Comparison of ENCODE assay signal across 19 cellular contexts in the genomic region with DNA sequence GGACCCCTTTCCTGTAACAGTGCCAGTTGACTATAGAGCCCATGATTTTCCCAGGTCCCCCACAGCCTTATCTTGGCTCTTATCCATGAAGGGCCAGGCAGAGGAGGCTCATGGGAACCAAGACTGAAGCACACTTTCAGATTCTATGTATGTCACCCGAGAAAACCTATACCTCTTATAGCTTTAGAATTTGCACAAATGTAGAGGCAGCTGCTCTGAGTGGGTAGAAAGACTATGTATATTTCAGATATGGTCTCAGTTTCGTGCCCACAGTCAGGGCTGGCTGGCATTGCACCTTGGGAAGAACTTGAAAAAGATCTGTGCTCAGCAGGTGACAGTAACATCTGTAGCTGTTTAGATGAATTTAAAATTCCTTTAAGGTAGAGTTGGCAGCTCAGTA. TPM values are rescaled to one million over a fixed set of nuclear protein-coding genes. Genes with fewer than 3 reads are reported as not detected.
DNase-seq lines count a peak whose midpoint lies in the region; ATAC-seq and TF ChIP-seq lines count a peak whose summit lies in the region.
"Had no signal": no experiment of that assay in that cellular context is flagged by ENCODE, and none has a peak within 500 bp of the region (broad histone marks: within the 10 kb centered on the region; RNA-seq: fewer than 3 reads in every experiment).

No MANE protein-coding gene starts in this region.

- H3K36me3 ChIP-seq in breast epithelium = no peaks in the 10 kb centered on the region
- no peaks in the 10 kb centered on the region for H3K36me3 ChIP-seq in thoracic aorta
- no peaks in the 10 kb centered on the region for H3K36me3 ChIP-seq in gastroesophageal sphincter
- H3K36me3 ChIP-seq: transverse colon had no signal

- no peaks in the 10 kb centered on the region for H3K9me3 Mint-ChIP-seq in MCF 10A (ENCODE audit: unreplicated experiment)
- H3K9me3 Mint-ChIP-seq: activated T-helper 17 cell treated with anti-CD3 and anti-CD28 coated beads, Interleukin-2, amount 50 U/mL, for 72 hours; stimulated activated effector memory CD8-positive, alpha-beta T cell treated with anti-CD3 and anti-CD28 coated beads, Interleukin-12 subunit alpha, Interleukin-12 subunit beta, amount 100 ng/mL, for 72 hours had no signal

- no peak for TF ChIP-seq EP300 in gastroesophageal sphincter (IDR thresholded peaks at IDR 0.05)

- no peak overlapping the region for H3K4me3 Mint-ChIP-seq in MCF 10A (ENCODE audit: unreplicated experiment)
- H3K4me3 Mint-ChIP-seq: activated T-helper 17 cell treated with anti-CD3 and anti-CD28 coated beads, Interleukin-2, amount 50 U/mL, for 72 hours; CD4-positive, CD25-positive, alpha-beta regulatory T cell; stimulated activated effector memory CD8-positive, alpha-beta T cell treated with anti-CD3 and anti-CD28 coated beads, Interleukin-12 subunit alpha, Interleukin-12 subunit beta, amount 100 ng/mL, for 72 hours had no signal

- H3K4me1 Mint-ChIP-seq in MCF 10A (ENCODE audit: insufficient read depth, unreplicated experiment) = peaks cover 6% of the 10 kb centered on the region
- H3K4me1 Mint-ChIP-seq: activated T-helper 17 cell treated with anti-CD3 and anti-CD28 coated beads, Interleukin-2, amount 50 U/mL, for 72 hours; CD4-positive, CD25-positive, alpha-beta regulatory T cell; stimulated activated effector memory CD8-positive, alpha-beta T cell treated with anti-CD3 and anti-CD28 coated beads, Interleukin-12 subunit alpha, Interleukin-12 subunit beta, amount 100 ng/mL, for 72 hours had no signal

- H3K27me3 Mint-ChIP-seq in MCF 10A (ENCODE audit: insufficient read depth, unreplicated experiment) = no peaks in the 10 kb centered on the region

- H3K4me3 ChIP-seq in breast epithelium (no peak overlapping the region), thoracic aorta (peak overlapping the region; percentile 27), gastroesophageal sphincter (no peak overlapping the region)
- H3K4me3 ChIP-seq: skin epidermis, transverse colon had no signal

- intact Hi-C loops in MCF 10A (cut with micrococcal nuclease) = no loop called here
- intact Hi-C loops in breast epithelium (cut with DNase I; ENCODE audit: low total_unique reads) = no loop called here

- no peaks in the 10 kb centered on the region for H3K36me3 Mint-ChIP-seq in MCF 10A (ENCODE audit: insufficient read depth, unreplicated experiment)
- H3K36me3 Mint-ChIP-seq: CD4-positive, CD25-positive, alpha-beta regulatory T cell; stimulated activated effector memory CD8-positive, alpha-beta T cell treated with anti-CD3 and anti-CD28 coated beads, Interleukin-12 subunit alpha, Interleukin-12 subunit beta, amount 100 ng/mL, for 72 hours had no signal

- H3K27me3 ChIP-seq in breast epithelium (no peaks in the 10 kb centered on the region), thoracic aorta (replicated peaks; ENCODE audit: insufficient read depth) (no peaks in the 10 kb centered on the region), gastroesophageal sphincter (no peaks in the 10 kb centered on the region)
- H3K27me3 ChIP-seq: transverse colon had no signal

- no TSS peak for BruUV-seq in MCF 10A (replicated peaks; lab: Mats Ljungman, UMichigan)

- no peaks in the 10 kb centered on the region for H3K9me3 ChIP-seq in breast epithelium
- no peaks in the 10 kb centered on the region for H3K9me3 ChIP-seq in thoracic aorta
- no peaks in the 10 kb centered on the region for H3K9me3 ChIP-seq in gastroesophageal sphincter
- H3K9me3 ChIP-seq: transverse colon had no signal

- TF ChIP-seq POLR2A in breast epithelium (IDR thresholded peaks at IDR 0.05) = no peak
- TF ChIP-seq POLR2A in gastroesophageal sphincter (IDR thresholded peaks at IDR 0.05) = no peak

- H3K4me1 ChIP-seq in breast epithelium (no peaks in the 10 kb centered on the region), thoracic aorta (ENCODE audit: control insufficient read depth in 1 of 2, low read depth in 2 of 2) (peaks cover 0 to 7% of the 10 kb centered on the region in 2 donors), gastroesophageal sphincter (no peaks in the 10 kb centered on the region)

- no peak for DNase-seq in MCF 10A (ENCODE audit: unreplicated experiment)
- no peak for DNase-seq in breast epithelium (ENCODE audit: low spot score in 2 of 2)
- DNase-seq in thoracic aorta (ENCODE audit: low spot score) = no peak
- DNase-seq in activated naive CD4-positive, alpha-beta T cell (lab: John Stamatoyannopoulos, UW) = no peak
- DNase-seq in Kasumi-1 (lab: John Stamatoyannopoulos, UW) = no peak
- DNase-seq: 8988T; CD4-positive, CD25-positive, alpha-beta regulatory T cell; DND-41; foreskin fibroblast; NCI-H1092 treated with DMSO at 0.1 percent for 48 hours; NCI-H748 treated with DMSO at 0.1 percent for 48 hours; transverse colon had no signal

- H3K27ac ChIP-seq in breast epithelium (no peak overlapping the region), thoracic aorta (no peak overlapping the region), gastroesophageal sphincter (no peak overlapping the region)
- H3K27ac ChIP-seq: parathyroid adenoma, skin epidermis had no signal

- peak overlapping the region; percentile 3 for H3K27ac Mint-ChIP-seq in MCF 10A (ENCODE audit: low read depth, unreplicated experiment)
- H3K27ac Mint-ChIP-seq: activated T-helper 17 cell treated with anti-CD3 and anti-CD28 coated beads, Interleukin-2, amount 50 U/mL, for 72 hours; CD4-positive, CD25-positive, alpha-beta regulatory T cell; stimulated activated effector memory CD8-positive, alpha-beta T cell treated with anti-CD3 and anti-CD28 coated beads, Interleukin-12 subunit alpha, Interleukin-12 subunit beta, amount 100 ng/mL, for 72 hours had no signal

- TF ChIP-seq CTCF in MCF 10A (IDR thresholded peaks at IDR 0.05; ENCODE audit: unreplicated experiment) (no peak), breast epithelium (IDR thresholded peaks at IDR 0.05) (no peak), thoracic aorta (IDR thresholded peaks at IDR 0.05) (no peak), gastroesophageal sphincter (IDR thresholded peaks at IDR 0.05) (no peak)

- 100% methylated on average over 1 of the region's 2 CpGs; no CpG with 5 or more reads in 1 of the 2 donors for WGBS in gastroesophageal sphincter (ENCODE audit: low coverage in 1 of 2), 2 donors

- CTCF ChIA-PET in MCF 10A (lab: Yijun Ruan, JAX) = interaction anchor here (0.5 to 1.2 kb wide), 2 partner anchors 313 to 634 kb away, joined by 3 to 5 read pairs; no protein-coding TSS in a partner anchor

- ATAC-seq in HG02759 (IDR thresholded peaks at IDR 0.05; ENCODE audit: unreplicated experiment) (peak; percentile 57), HG03442 (IDR thresholded peaks at IDR 0.05; ENCODE audit: unreplicated experiment) (peak; percentile 62), thoracic aorta (ENCODE audit: insufficient number of reproducible peaks, low FRiP score, low read depth) (no peak), gastroesophageal sphincter (no peak)
- ATAC-seq: activated T-helper 17 cell treated with anti-CD3 and anti-CD28 coated beads, Interleukin-2, amount 50 U/mL, for 72 hours; stimulated activated effector memory CD8-positive, alpha-beta T cell treated with anti-CD3 and anti-CD28 coated beads, Interleukin-12 subunit alpha, Interleukin-12 subunit beta, amount 100 ng/mL, for 72 hours had no signal

- POLR2A ChIA-PET in MCF 10A (lab: Yijun Ruan, JAX) = interaction anchor here (0.6 kb wide), 1 partner anchor 45 kb away, joined by 4 read pairs; no protein-coding TSS in a partner anchor

RNA-seq across cellular contexts. Expression of a gene that starts 8.3 kb away (rescaled TPM):
- total RNA-seq in MCF 10A (2022) (not detected in 2 replicates), breast epithelium (10 to 100 TPM; 19.7 to 22.6 (median 22.5) TPM), thoracic aorta (10 to 100 TPM; 12.6 to 24.1 TPM), gastroesophageal sphincter (10 to 100 TPM in 2 of 4 donors, 1 to 10 TPM in 2; 2.6 to 13.6 (median 7.2) TPM)
- total RNA-seq: activated T-helper 17 cell treated with anti-CD3 and anti-CD28 coated beads, Interleukin-2, amount 50 U/mL, for 72 hours; CD4-positive, CD25-positive, alpha-beta regulatory T cell had no signal

Comparison
In these comparisons a context has a peak if more than half of its experiments do, and no peak if none do; other contexts are left out.
1. ATAC-seq: peak in HG02759 (single experiment) and HG03442 (single experiment); none in thoracic aorta (single experiment) and gastroesophageal sphincter (single experiment).